ENCODE assay signal across 1 cellular context in genomic region chr3:177314897-177315296, GRCh38.
TF ChIP-seq lines count a peak whose summit lies in the region.

No MANE protein-coding gene starts in this region.

TF ChIP-seq in GM12878, 131 proteins besides CTCF, POLR2A, EP300 and RAD21 (continued from another document):
- peak; percentile 79 for TF ChIP-seq ATF2 (IDR thresholded peaks at IDR 0.05; ENCODE audit: low read length)
- TF ChIP-seq CREM (IDR thresholded peaks at IDR 0.05; ENCODE audit: low read depth) = peak; percentile 56; the same call in 1 of the 2 replicates
- no peak for TF ChIP-seq SIN3A (IDR thresholded peaks at IDR 0.05; ENCODE audit: low read depth, low read length)
- TF ChIP-seq ETV6 (conservative IDR thresholded peaks at IDR 0.05 in 1 of 2, IDR thresholded peaks at IDR 0.05 in 1 of 2; ENCODE audit: borderline replicate concordance in 1 of 2, low read depth in 1 of 2) = no peak
- TF ChIP-seq TCF12 (IDR thresholded peaks at IDR 0.05; ENCODE audit: low read depth, low read length) = no peak
- TF ChIP-seq JUNB (IDR thresholded peaks at IDR 0.05) = peak; percentile 99
- TF ChIP-seq RUNX3 (IDR thresholded peaks at IDR 0.05; ENCODE audit: low read length) = peak; percentile 77; the same call in 1 of the 2 replicates
- no peak for TF ChIP-seq SMC3 (IDR thresholded peaks at IDR 0.05; ENCODE audit: borderline replicate concordance, low read length)
- TF ChIP-seq SP1 (IDR thresholded peaks at IDR 0.05; ENCODE audit: low read depth, low read length) = no peak
- no peak for TF ChIP-seq ASH2L (IDR thresholded peaks at IDR 0.05; ENCODE audit: borderline replicate concordance, low read depth)
- no peak for TF ChIP-seq ATF7 (IDR thresholded peaks at IDR 0.05; ENCODE audit: low read depth)
- TF ChIP-seq NFXL1 (IDR thresholded peaks at IDR 0.05; ENCODE audit: borderline replicate concordance) = no peak
- TF ChIP-seq PAX5 (IDR thresholded peaks at IDR 0.05; ENCODE audit: borderline replicate concordance, low read depth, low read length) = no peak
- TF ChIP-seq CEBPZ (IDR thresholded peaks at IDR 0.05; ENCODE audit: low read depth, low read length) = no peak
- peak; percentile 57 for TF ChIP-seq GABPA (IDR thresholded peaks at IDR 0.05; ENCODE audit: low read depth)
- no peak for TF ChIP-seq CBX3 (IDR thresholded peaks at IDR 0.05; ENCODE audit: borderline replicate concordance, low read depth)
- TF ChIP-seq ZBTB33 (IDR thresholded peaks at IDR 0.05) = no peak
- no peak for TF ChIP-seq REST (IDR thresholded peaks at IDR 0.05; ENCODE audit: low read depth, low read length)
- TF ChIP-seq CHD4 (IDR thresholded peaks at IDR 0.05) = no peak
- TF ChIP-seq MEF2B (IDR thresholded peaks at IDR 0.05; ENCODE audit: partially characterized antibody, poor library complexity, severe bottlenecking) = peak; percentile 14
- TF ChIP-seq HDAC6 (IDR thresholded peaks at IDR 0.05; ENCODE audit: unreplicated experiment) = no peak
- peak; percentile 94 for TF ChIP-seq NFIC (IDR thresholded peaks at IDR 0.05; ENCODE audit: low read depth, low read length)
- TF ChIP-seq E4F1 (IDR thresholded peaks at IDR 0.05; ENCODE audit: borderline replicate concordance, partially characterized antibody) = no peak
- peak in 1 of 2 experiments; percentile 34; a peak in 1 of 4 replicates for TF ChIP-seq CEBPB (IDR thresholded peaks at IDR 0.05; ENCODE audit: borderline replicate concordance in 1 of 2, low read depth in 2 of 2, low read length in 2 of 2)
- no peak for TF ChIP-seq NR2C2 (IDR thresholded peaks at IDR 0.05; ENCODE audit: borderline replicate concordance, control insufficient read depth, insufficient read length, low read depth)
- TF ChIP-seq BCL11A (IDR thresholded peaks at IDR 0.05; ENCODE audit: low read depth, low read length) = no peak
- no peak for TF ChIP-seq PKNOX1 (IDR thresholded peaks at IDR 0.05)
- TF ChIP-seq EED (IDR thresholded peaks at IDR 0.05; ENCODE audit: low read depth) = no peak
- TF ChIP-seq CBFB (IDR thresholded peaks at IDR 0.05; ENCODE audit: low read depth) = no peak
- TF ChIP-seq SRF (IDR thresholded peaks at IDR 0.05; ENCODE audit: low read depth in 2 of 2, low read length in 2 of 2) = no peak
- peak; percentile 14 to 39; a peak in 1 of 4 replicates for TF ChIP-seq IKZF2 (IDR thresholded peaks at IDR 0.05)
- no peak for TF ChIP-seq RAD51 (IDR thresholded peaks at IDR 0.05)
